In the genomic region with DNA sequence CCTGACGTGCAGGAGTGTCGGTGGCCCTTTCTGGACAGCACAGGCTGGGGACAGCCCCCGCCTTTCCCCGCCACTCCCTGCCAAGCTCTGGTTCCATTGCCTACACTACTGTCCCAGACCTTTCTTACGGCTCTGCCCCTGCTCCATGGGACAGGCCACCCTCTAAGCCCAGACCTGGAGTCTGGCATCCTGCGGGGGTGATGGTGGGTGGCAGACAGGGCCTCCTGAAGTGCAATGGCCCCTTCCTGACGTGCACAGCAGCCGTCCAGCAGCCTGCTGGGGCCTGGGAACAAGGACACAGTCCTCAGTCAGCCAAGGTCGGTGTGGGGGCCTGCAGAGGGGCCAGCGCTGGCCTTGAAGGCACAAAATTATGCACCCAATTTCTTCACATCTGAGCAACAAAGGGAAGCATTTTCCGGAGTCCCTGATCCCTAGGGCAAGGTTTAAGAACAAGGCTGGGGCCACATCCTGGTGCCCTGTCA, we compare ENCODE assay signal across 10 cellular contexts.
A peak's percentile ranks its signal among the peaks of the same experiment; 100 is the strongest.
DNase-seq lines count a peak whose midpoint lies in the region; ATAC-seq and TF ChIP-seq lines count a peak whose summit lies in the region.
"Had no signal": no experiment of that assay in that cellular context is flagged by ENCODE, and none has a peak within 500 bp of the region (broad histone marks: within the 10 kb centered on the region; RNA-seq: fewer than 3 reads in every experiment).

No MANE protein-coding gene starts in this region.

- H3K27me3 ChIP-seq in Peyer's patch (no peaks in the 10 kb centered on the region), gastroesophageal sphincter (no peaks in the 10 kb centered on the region), sigmoid colon (no peaks in the 10 kb centered on the region)

- TF ChIP-seq POLR2A in Peyer's patch (IDR thresholded peaks at IDR 0.05): no peak
- no peak for TF ChIP-seq POLR2A in gastroesophageal sphincter (IDR thresholded peaks at IDR 0.05)
- no peak for TF ChIP-seq POLR2A in sigmoid colon (IDR thresholded peaks at IDR 0.05)

- TF ChIP-seq CTCF in C4-2B (conservative IDR thresholded peaks at IDR 0.05) (no peak), Peyer's patch (IDR thresholded peaks at IDR 0.05) (no peak), gastroesophageal sphincter (IDR thresholded peaks at IDR 0.05) (no peak), sigmoid colon (IDR thresholded peaks at IDR 0.05) (no peak)

- H3K36me3 ChIP-seq in Peyer's patch (no peaks in the 10 kb centered on the region), gastroesophageal sphincter (no peaks in the 10 kb centered on the region), sigmoid colon (no peaks in the 10 kb centered on the region)

- H3K4me1 ChIP-seq in Peyer's patch (peaks cover 0 to 40% (median 4%) of the 10 kb centered on the region in 4 donors), gastroesophageal sphincter (peaks cover 0 to 52% (median 30%) of the 10 kb centered on the region in 3 donors), sigmoid colon (peaks cover 0 to 32% (median 31%) of the 10 kb centered on the region in 4 donors)

- H3K9me3 ChIP-seq in Peyer's patch: no peaks in the 10 kb centered on the region
- no peaks in the 10 kb centered on the region for H3K9me3 ChIP-seq in gastroesophageal sphincter
- no peaks in the 10 kb centered on the region for H3K9me3 ChIP-seq in sigmoid colon
- H3K9me3 ChIP-seq: mucosa of descending colon had no signal

- intact Hi-C loops in sigmoid colon (cut with DNase I): loop anchor here (1.0 to 2.0 kb wide), 5 partner anchors 47 to 247 kb away; no protein-coding TSS in a partner anchor

- DNase-seq in Peyer's patch (no peak), sigmoid colon (no peak), iPS-NIHi7 (ENCODE audit: extremely low spot score) (no peak)

- H3K27ac ChIP-seq in C4-2B (peak overlapping the region; percentile 52), Peyer's patch (peak overlapping the region in 3 of 4 donors; percentile 25 to 93 (median 90)), gastroesophageal sphincter (peak overlapping the region in 3 of 4 donors; percentile 86 to 90 (median 89)), sigmoid colon (peak overlapping the region; percentile 79 to 90 (median 84))

- ATAC-seq in gastroesophageal sphincter (no peak), HG02571 (IDR thresholded peaks at IDR 0.05; ENCODE audit: unreplicated experiment) (no peak), GM21737 (IDR thresholded peaks at IDR 0.05; ENCODE audit: unreplicated experiment) (no peak), HG02973 (IDR thresholded peaks at IDR 0.05; ENCODE audit: unreplicated experiment) (no peak)
- ATAC-seq: stimulated activated memory B cell treated with anti-CD40 and anti-IgM and Interleukin-4, amounts not matched to agents 10 μg/mL and 1 μg/mL and 100 μg/mL, for 72 hours had no signal

- 80% methylated on average over 1 of the region's 11 CpGs; no CpG with 5 or more reads in 1 of the 2 donors for WGBS in gastroesophageal sphincter (ENCODE audit: low coverage in 1 of 2), 2 donors
- WGBS in sigmoid colon, 2 donors: 32 to 67% methylated on average over 11 of the region's 11 CpGs

- H3K4me3 ChIP-seq in Peyer's patch (no peak overlapping the region), gastroesophageal sphincter (no peak overlapping the region), sigmoid colon (no peak overlapping the region)
- H3K4me3 ChIP-seq: mucosa of descending colon had no signal

- TF ChIP-seq EP300 in gastroesophageal sphincter (IDR thresholded peaks at IDR 0.05) (no peak), sigmoid colon (IDR thresholded peaks at IDR 0.05) (no peak)
